ENCODE assay signal across 13 cellular contexts in the genomic region with DNA sequence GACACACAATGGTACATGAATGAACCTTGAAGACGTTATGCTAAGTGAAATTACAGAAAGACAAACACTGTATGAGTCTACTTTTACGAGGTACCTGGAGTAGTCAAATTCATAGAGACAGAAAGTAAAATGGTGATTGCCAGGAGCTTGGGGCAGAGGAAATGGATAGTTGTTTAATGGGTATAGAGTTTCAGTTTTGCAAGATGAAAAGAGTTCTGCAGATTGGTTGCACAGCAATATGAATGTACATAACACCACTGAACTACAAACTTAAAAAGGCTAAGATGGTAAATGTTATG. TPM values are rescaled to one million over a fixed set of nuclear protein-coding genes. Genes with fewer than 3 reads are reported as not detected.
A peak's percentile ranks its signal among the peaks of the same experiment; 100 is the strongest.
DNase-seq lines count a peak whose midpoint lies in the region; ATAC-seq and TF ChIP-seq lines count a peak whose summit lies in the region.
"Had no signal": no experiment of that assay in that cellular context is flagged by ENCODE, and none has a peak within 500 bp of the region (broad histone marks: within the 10 kb centered on the region; RNA-seq: fewer than 3 reads in every experiment).

No MANE protein-coding gene starts in this region.

- no peaks in the 10 kb centered on the region for H3K36me3 Mint-ChIP-seq in CD4-positive, alpha-beta memory T cell

- TF ChIP-seq CTCF in MM.1S (IDR thresholded peaks at IDR 0.05; ENCODE audit: low read length), result no peak
- no peak for TF ChIP-seq CTCF in BE2C (IDR thresholded peaks at IDR 0.05; ENCODE audit: low read depth, low read length)
- TF ChIP-seq CTCF in right lobe of liver (IDR thresholded peaks at IDR 0.05), result no peak

- POLR2A ChIA-PET in CD4-positive, alpha-beta memory T cell (lab: Charles Lee; ENCODE audit: partially characterized antibody), result interaction anchor here (0.9 to 3.3 kb wide), 11 partner anchors 9 to 183 kb away, joined by 3 to 30 read pairs (median 4); a partner anchor contains a TSS

- peaks cover 0 to 4% (median 0%) of the 10 kb centered on the region in 8 donors for H3K9me3 Mint-ChIP-seq in CD4-positive, alpha-beta memory T cell

- H3K79me2 ChIP-seq in MM.1S (ENCODE audit: low read length), result no peaks in the 10 kb centered on the region

- intact Hi-C loops in CD4-positive, alpha-beta memory T cell (cut with micrococcal nuclease), result loop anchor here (2.0 to 5.0 kb wide), 2 partner anchors 22 to 35 kb away; no protein-coding TSS in a partner anchor
- intact Hi-C loops in left cardiac atrium (cut with DNase I), result no loop called here
- intact Hi-C loops in right lobe of liver (cut with DNase I), result no loop called here

- peak overlapping the region in 1 of 2 donors; percentile 20 for H3K4me3 ChIP-seq in CD4-positive, alpha-beta memory T cell (ENCODE audit: low read length in 2 of 2)
- peak overlapping the region; percentile 6; the same call in 1 of the 2 replicates for H3K4me3 ChIP-seq in MM.1S (ENCODE audit: low read length)
- H3K4me3 ChIP-seq in BE2C (ENCODE audit: low read depth, low read length), result no peak overlapping the region
- H3K4me3 ChIP-seq in right lobe of liver, result no peak overlapping the region
- H3K4me3 ChIP-seq: body of pancreas, gastrocnemius medialis had no signal

- H2AFZ ChIP-seq in MM.1S (ENCODE audit: low read length), result no peak overlapping the region

- CTCF ChIA-PET in CD4-positive, alpha-beta memory T cell (lab: Charles Lee; ENCODE audit: partially characterized antibody), result interaction anchor here (2.0 to 8.9 kb wide), 3 partner anchors 23 to 184 kb away, joined by 6 to 66 read pairs (median 8); no protein-coding TSS in a partner anchor

- TF ChIP-seq POLR2A in right lobe of liver (IDR thresholded peaks at IDR 0.05), result no peak

- no peaks in the 10 kb centered on the region for H4K20me1 ChIP-seq in MM.1S (ENCODE audit: insufficient read depth, low read length)

- peak; percentile 48 for ATAC-seq in GM18909 (IDR thresholded peaks at IDR 0.05; ENCODE audit: poor library complexity, unreplicated experiment)
- ATAC-seq in left cardiac atrium, result no peak
- ATAC-seq in right lobe of liver, result no peak
- ATAC-seq: body of pancreas, gastrocnemius medialis, HCT116 had no signal

- peak overlapping the region; percentile 88 to 97 (median 89) for H3K27ac Mint-ChIP-seq in CD4-positive, alpha-beta memory T cell

- peaks cover 30 to 44% (median 34%) of the 10 kb centered on the region in 4 donors for H3K4me1 Mint-ChIP-seq in CD4-positive, alpha-beta memory T cell

- H3K27me3 Mint-ChIP-seq in CD4-positive, alpha-beta memory T cell, result no peaks in the 10 kb centered on the region

- H3K9me2 ChIP-seq in MM.1S (replicated peaks; ENCODE audit: insufficient read depth, low read length), result no peaks in the 10 kb centered on the region

- H3K4me1 ChIP-seq in CD4-positive, alpha-beta memory T cell (ENCODE audit: insufficient read depth, low read length), result peaks cover 40% of the 10 kb centered on the region
- H3K4me1 ChIP-seq in MM.1S (ENCODE audit: low read length) (peaks cover 13% of the 10 kb centered on the region), BE2C (no peaks in the 10 kb centered on the region), right lobe of liver (no peaks in the 10 kb centered on the region)
- H3K4me1 ChIP-seq: body of pancreas, gastrocnemius medialis had no signal

- WGBS in right lobe of liver (ENCODE audit: insufficient coverage, low coverage, low lambda C conversion rate, missing lambda C conversion rate), result 10% methylated on average over 2 of the region's 2 CpGs

- H3K36me3 ChIP-seq in CD4-positive, alpha-beta memory T cell (ENCODE audit: insufficient read depth, low read length), result no peaks in the 10 kb centered on the region
- H3K36me3 ChIP-seq in MM.1S (replicated peaks; ENCODE audit: insufficient read depth, low read length) (no peaks in the 10 kb centered on the region), BE2C (no peaks in the 10 kb centered on the region), right lobe of liver (no peaks in the 10 kb centered on the region)
- H3K36me3 ChIP-seq: gastrocnemius medialis had no signal

- no peaks in the 10 kb centered on the region for H3K9me3 ChIP-seq in CD4-positive, alpha-beta memory T cell (ENCODE audit: control insufficient read depth in 1 of 2, low read length in 2 of 2)
- H3K9me3 ChIP-seq in MM.1S (replicated peaks; ENCODE audit: insufficient read depth, low read length) (no peaks in the 10 kb centered on the region), BE2C (no peaks in the 10 kb centered on the region), right lobe of liver (no peaks in the 10 kb centered on the region)
- H3K9me3 ChIP-seq: gastrocnemius medialis had no signal

- H3K27ac ChIP-seq in CD4-positive, alpha-beta memory T cell (ENCODE audit: low read depth, low read length), result peak overlapping the region; percentile 36
- no peak overlapping the region for H3K27ac ChIP-seq in MM.1S (ENCODE audit: low read length)
- H3K27ac ChIP-seq in right lobe of liver, result no peak overlapping the region
- H3K27ac ChIP-seq: body of pancreas, gastrocnemius medialis had no signal

- H3K27me3 ChIP-seq in CD4-positive, alpha-beta memory T cell (ENCODE audit: insufficient read depth, low read length), result no peaks in the 10 kb centered on the region
- H3K27me3 ChIP-seq in MM.1S (replicated peaks; ENCODE audit: insufficient read depth, low read length) (peaks cover 12% of the 10 kb centered on the region), BE2C (no peaks in the 10 kb centered on the region), right lobe of liver (no peaks in the 10 kb centered on the region)
- H3K27me3 ChIP-seq: body of pancreas, gastrocnemius medialis had no signal

- DNase-seq in CD4-positive, alpha-beta memory T cell, result peak in 1 of 5 donors; percentile 26
- DNase-seq in MM.1S (peak; percentile 41), BE2C (no peak), left cardiac atrium (no peak), right lobe of liver (no peak), NCI-H1694 treated with DMSO at 0.1 percent for 48 hours (lab: John Stamatoyannopoulos, UW) (no peak)
- peak; percentile 25 for DNase-seq in central memory CD4-positive, alpha-beta T cell
- DNase-seq: gastrocnemius medialis, NCI-H2081 treated with DMSO at 0.1 percent for 48 hours had no signal

- peaks cover 11% of the 10 kb centered on the region for H3F3A ChIP-seq in MM.1S (ENCODE audit: insufficient read depth, low read length)

- H3K9ac ChIP-seq in MM.1S (ENCODE audit: low read length), result no peak overlapping the region

- H3K4me2 ChIP-seq in MM.1S (ENCODE audit: low read depth, low read length), result peak overlapping the region; percentile 64

- peak overlapping the region; percentile 55 to 84 (median 65) for H3K4me3 Mint-ChIP-seq in CD4-positive, alpha-beta memory T cell

RNA-seq across cellular contexts. Expression of a gene that starts 8.6 kb away (rescaled TPM):
- 100 to 1,000 TPM in 1 of 2 experiments, 10 to 100 TPM in 1; 98.1 to 106 TPM for total RNA-seq in CD4-positive, alpha-beta memory T cell
- 10 to 100 TPM; 46.5 to 98.4 TPM for polyA plus RNA-seq in CD4-positive, alpha-beta memory T cell
- not detected for polyA plus RNA-seq in BE2C (2012; ENCODE audit: insufficient read depth, insufficient read length, low read depth)
- 1 to 10 TPM; 4.1 to 4.7 TPM for total RNA-seq in left cardiac atrium
- total RNA-seq in right lobe of liver, result 1 to 10 TPM; 1.7 to 8.1 (median 3.5) TPM
- total RNA-seq: renal cortical epithelial cell had no signal

Comparison
In these comparisons a context has a peak if more than half of its experiments do, and no peak if none do; other contexts are left out.
1. DNase-seq: peak in MM.1S (single experiment) and central memory CD4-positive, alpha-beta T cell (single experiment); none in BE2C (single experiment), left cardiac atrium (single experiment), right lobe of liver (0 of 3) and NCI-H1694 treated with DMSO at 0.1 percent for 48 hours (single experiment).
2. RNA of a gene that starts 8.6 kb away (total RNA-seq): 98.1 to 106 TPM in CD4-positive, alpha-beta memory T cell; 4.1 to 4.7 TPM in left cardiac atrium and 1.7 to 8.1 TPM in right lobe of liver; every median in the first group is over 10 times any median in the second.